In genomic region chr20:43752561-43753301, GRCh38 we compare ENCODE assay signal across 8 cellular contexts. TPM values are rescaled to one million over a fixed set of nuclear protein-coding genes. Genes with fewer than 3 reads are reported as not detected.
DNase-seq lines count a peak whose midpoint lies in the region; ATAC-seq and TF ChIP-seq lines count a peak whose summit lies in the region.

No MANE protein-coding gene starts in this region.

- no peaks in the 10 kb centered on the region for H3K27me3 Mint-ChIP-seq in activated B cell treated with CpG ODN at 0.5 μM for 24 hours

- H3K27ac ChIP-seq in DOHH2 (ENCODE audit: low read depth, low read length) (no peak overlapping the region), ascending aorta (no peak overlapping the region)

- H3K9me3 Mint-ChIP-seq in activated B cell treated with CpG ODN at 0.5 μM for 24 hours = no peaks in the 10 kb centered on the region

- peak overlapping the region; percentile 91 for H3K27ac Mint-ChIP-seq in activated B cell treated with CpG ODN at 0.5 μM for 24 hours

- peak overlapping the region; percentile 61 for H3K4me2 ChIP-seq in DOHH2 (ENCODE audit: low read length)

- intact Hi-C loops in activated B cell treated with CpG ODN at 0.5 μM for 24 hours (cut with micrococcal nuclease) (loop anchor here (5.0 kb wide), 2 partner anchors 165 to 455 kb away; no protein-coding TSS in a partner anchor), left colon (cut with DNase I, micrococcal nuclease) (loop anchor here in 1 of 2 donors (10.0 kb wide), 1 partner anchor 332 kb away; no protein-coding TSS in a partner anchor), ascending aorta (cut with DNase I) (loop anchor here (5.0 kb wide), 2 partner anchors 165 to 445 kb away; no protein-coding TSS in a partner anchor)

- CTCF ChIA-PET in activated B cell treated with CpG ODN at 0.5 μM for 24 hours (lab: Charles Lee) = interaction anchor here (1.5 to 5.5 kb wide), 3 partner anchors 24 to 437 kb away, joined by 3 to 91 read pairs (median 16); no protein-coding TSS in a partner anchor

- POLR2A ChIA-PET in activated B cell treated with CpG ODN at 0.5 μM for 24 hours (lab: Charles Lee) = interaction anchor here (0.6 to 3.6 kb wide), 8 partner anchors 11 to 318 kb away, joined by 3 to 33 read pairs (median 4); partner anchors contain the start of genes IFT52 and SRSF6

- TF ChIP-seq CTCF in DOHH2 (IDR thresholded peaks at IDR 0.05; ENCODE audit: low read depth, low read length, poor library complexity, severe bottlenecking) = no peak
- TF ChIP-seq CTCF in activated B cell treated with CpG ODN at 0.5 μM for 24 hours (IDR thresholded peaks at IDR 0.05) = no peak
- TF ChIP-seq CTCF in ascending aorta (IDR thresholded peaks at IDR 0.05) = no peak

- H3K9me2 ChIP-seq in DOHH2 (replicated peaks; ENCODE audit: control insufficient read depth, low read length) = no peaks in the 10 kb centered on the region

- DNase-seq in activated B cell treated with CpG ODN at 0.5 μM for 24 hours (no peak), left colon (peak; percentile 34 to 59), ascending aorta (ENCODE audit: low spot score in 2 of 2) (no peak), NCI-H1092 (lab: John Stamatoyannopoulos, UW) (no peak), amniotic stem cell (lab: John Stamatoyannopoulos, UW) (no peak)

- H3K4me3 Mint-ChIP-seq in activated B cell treated with CpG ODN at 0.5 μM for 24 hours = peak overlapping the region; percentile 64

- H3K4me3 ChIP-seq in DOHH2 (ENCODE audit: low read length) (peak overlapping the region; percentile 42), ascending aorta (no peak overlapping the region)

- ATAC-seq in GM19324 (IDR thresholded peaks at IDR 0.05; ENCODE audit: low FRiP score, unreplicated experiment) (peak; percentile 47), HG03469 (IDR thresholded peaks at IDR 0.05; ENCODE audit: unreplicated experiment) (peak; percentile 43), activated B cell treated with CpG ODN at 0.5 μM for 24 hours (ENCODE audit: low read depth) (peak; percentile 18), left colon (peak; percentile 28)

- H3F3A ChIP-seq in DOHH2 (ENCODE audit: control insufficient read depth, insufficient read depth) = no peaks in the 10 kb centered on the region

- H3K36me3 Mint-ChIP-seq in activated B cell treated with CpG ODN at 0.5 μM for 24 hours (ENCODE audit: low read depth) = no peaks in the 10 kb centered on the region

- peaks cover 26% of the 10 kb centered on the region for H3K4me1 ChIP-seq in DOHH2 (ENCODE audit: control insufficient read depth, low read length)
- H3K4me1 ChIP-seq in ascending aorta = no peaks in the 10 kb centered on the region

- no peaks in the 10 kb centered on the region for H4K20me1 ChIP-seq in DOHH2 (ENCODE audit: control insufficient read depth, insufficient read depth, low read depth, low read length)

- no peaks in the 10 kb centered on the region for H3K36me3 ChIP-seq in DOHH2 (ENCODE audit: control insufficient read depth, low read length)
- H3K36me3 ChIP-seq in ascending aorta = no peaks in the 10 kb centered on the region

- peaks cover 14% of the 10 kb centered on the region for H3K27me3 ChIP-seq in DOHH2 (ENCODE audit: control insufficient read depth, low read length)
- H3K27me3 ChIP-seq in ascending aorta = no peaks in the 10 kb centered on the region

- peaks cover 36% of the 10 kb centered on the region for H3K4me1 Mint-ChIP-seq in activated B cell treated with CpG ODN at 0.5 μM for 24 hours

- H3K79me2 ChIP-seq in DOHH2 (ENCODE audit: control insufficient read depth, low read length) = no peaks in the 10 kb centered on the region

- H3K9me3 ChIP-seq in DOHH2 (ENCODE audit: control insufficient read depth, insufficient read depth, low read length) (no peaks in the 10 kb centered on the region), ascending aorta (no peaks in the 10 kb centered on the region)

RNA-seq across cellular contexts. Expression of gene GTSF1L, which starts 25.9 kb away (rescaled TPM):
- total RNA-seq in activated B cell treated with CpG ODN at 0.5 μM for 24 hours (0.34 and 1.3 TPM in 2 replicates), left colon (not detected), ascending aorta (not detected)

Comparison
In these comparisons a context has a peak if more than half of its experiments do, and no peak if none do; other contexts are left out.
1. DNase-seq: peak in left colon (2 of 2); none in activated B cell treated with CpG ODN at 0.5 μM for 24 hours (single experiment), ascending aorta (0 of 2), NCI-H1092 (single experiment) and amniotic stem cell (single experiment).
2. Peak in every context shown above with its lines, with median percentiles within 50 percentile points of each other: ATAC-seq.